In genomic region chr13:75219479-75220237, GRCh38 we compare ENCODE assay signal across 8 cellular contexts.
A peak's percentile ranks its signal among the peaks of the same experiment; 100 is the strongest.
DNase-seq lines count a peak whose midpoint lies in the region; ATAC-seq and TF ChIP-seq lines count a peak whose summit lies in the region.

No MANE protein-coding gene starts in this region.

- peak; percentile 98 for ATAC-seq in GM18907 (IDR thresholded peaks at IDR 0.05; ENCODE audit: unreplicated experiment)
- peak; percentile 99 for ATAC-seq in HG03135 (IDR thresholded peaks at IDR 0.05; ENCODE audit: unreplicated experiment)
- ATAC-seq in left lobe of liver, result peak; percentile 100

- peak overlapping the region; percentile 59 for H3K4me3 ChIP-seq in coronary artery

- peak; percentile 67 for DNase-seq in AML-193 (lab: John Stamatoyannopoulos, UW)
- DNase-seq in NCI-H345 treated with DMSO at 0.1 percent for 48 hours (lab: John Stamatoyannopoulos, UW; ENCODE audit: unreplicated experiment), result peak; percentile 83
- DNase-seq in activated CD4-positive, alpha-beta T cell treated with anti-CD3 and anti-CD28 coated beads for 48 hours, result peak; percentile 92
- no peak for DNase-seq in coronary artery (ENCODE audit: low spot score)
- peak; percentile 83 for DNase-seq in left lobe of liver (ENCODE audit: low spot score)
- peak; percentile 88 for DNase-seq in stimulated activated CD4-positive, alpha-beta T cell treated with anti-CD3 and anti-CD28 coated beads, Interleukin-4, amount 100 ng/mL, for 24 hours

- peak; percentile 99 for TF ChIP-seq CTCF in coronary artery (IDR thresholded peaks at IDR 0.05)

- no peak overlapping the region for H3K27ac ChIP-seq in coronary artery
